10 cellular contexts compared by ENCODE assay signal in the genomic region with DNA sequence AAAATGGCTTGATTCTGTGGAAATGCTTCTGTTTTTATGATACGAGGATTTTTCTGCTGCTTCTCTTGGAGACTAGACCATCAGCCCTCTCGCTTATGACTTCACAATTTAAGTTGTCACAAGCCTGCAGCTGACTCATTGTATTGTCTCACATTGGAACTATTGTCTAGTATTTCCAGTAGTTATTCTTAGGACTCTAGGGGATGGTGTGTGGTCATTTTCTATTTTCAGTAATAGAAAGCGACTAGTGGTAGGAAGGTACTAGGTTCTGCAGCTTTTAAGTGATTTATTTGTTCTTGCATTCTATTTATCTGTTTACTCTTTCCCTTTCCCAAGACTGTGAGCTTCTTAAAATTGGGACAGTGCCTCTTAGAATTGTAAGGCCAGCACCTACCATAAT.
A peak's percentile ranks its signal among the peaks of the same experiment; 100 is the strongest.
DNase-seq lines count a peak whose midpoint lies in the region; ATAC-seq and TF ChIP-seq lines count a peak whose summit lies in the region.
"Had no signal": no experiment of that assay in that cellular context is flagged by ENCODE, and none has a peak within 500 bp of the region (broad histone marks: within the 10 kb centered on the region; RNA-seq: fewer than 3 reads in every experiment).

No MANE protein-coding gene starts in this region.

- H3K27me3 Mint-ChIP-seq in stimulated activated naive B cell treated with anti-CD40 and anti-IgM and Interleukin-4, amounts not matched to agents 10 μg/mL and 1 μg/mL and 100 μg/mL, for 72 hours, result no peaks in the 10 kb centered on the region

- peak; percentile 86 for DNase-seq in GM04503 (ENCODE audit: low read depth)
- DNase-seq in Panc1 (ENCODE audit: low read depth, low spot score), result peak; percentile 33
- DNase-seq in fibroblast of mammary gland (ENCODE audit: low read depth), result peak; percentile 84
- DNase-seq in putamen (ENCODE audit: low spot score), result peak; percentile 93
- DNase-seq in stimulated activated naive B cell treated with anti-CD40 and anti-IgM and Interleukin-4, amounts not matched to agents 10 μg/mL and 1 μg/mL and 100 μg/mL, for 72 hours, result no peak
- DNase-seq in NCI-H187 treated with DMSO at 0.1 percent for 48 hours (lab: John Stamatoyannopoulos, UW), result no peak
- DNase-seq: activated effector memory CD4-positive, alpha-beta T cell treated with anti-CD3 and anti-CD28 coated beads, Interleukin-2, amount 50 U/mL, for 16 hours; NCI-H774 had no signal

- H3K27ac ChIP-seq in Panc1 (ENCODE audit: low read length), result no peak overlapping the region

- H3K4me3 Mint-ChIP-seq in stimulated activated naive B cell treated with anti-CD40 and anti-IgM and Interleukin-4, amounts not matched to agents 10 μg/mL and 1 μg/mL and 100 μg/mL, for 72 hours, result no peak overlapping the region

- no peak for TF ChIP-seq CTCF in Panc1 (IDR thresholded peaks at IDR 0.05)
- peak; percentile 1 for TF ChIP-seq CTCF in fibroblast of mammary gland (conservative IDR thresholded peaks at IDR 0.05; ENCODE audit: control insufficient read depth, insufficient read depth, low read depth, low read length)

- no peaks in the 10 kb centered on the region for H3K9me3 ChIP-seq in Panc1 (ENCODE audit: control insufficient read depth, insufficient read depth, low read depth, low read length)

- CTCF ChIA-PET in Panc1 (lab: Charles Lee), result no interaction called here

- no peaks in the 10 kb centered on the region for H3K4me1 ChIP-seq in Panc1 (ENCODE audit: control insufficient read depth, insufficient read depth, low read length)

- H3K4me3 ChIP-seq in Panc1 (ENCODE audit: low read depth in 2 of 2, low read length in 2 of 2) (no peak overlapping the region), fibroblast of mammary gland (ENCODE audit: control insufficient read depth, low read depth, low read length) (no peak overlapping the region)

- H3K27ac Mint-ChIP-seq in stimulated activated naive B cell treated with anti-CD40 and anti-IgM and Interleukin-4, amounts not matched to agents 10 μg/mL and 1 μg/mL and 100 μg/mL, for 72 hours, result no peak overlapping the region

- ATAC-seq in Panc1 (no peak), HG03354 (IDR thresholded peaks at IDR 0.05; ENCODE audit: poor library complexity, severe bottlenecking, unreplicated experiment) (no peak), GM18511 (IDR thresholded peaks at IDR 0.05; ENCODE audit: unreplicated experiment) (no peak)
- ATAC-seq in stimulated activated naive B cell treated with anti-CD40 and anti-IgM and Interleukin-4, amounts not matched to agents 10 μg/mL and 1 μg/mL and 100 μg/mL, for 72 hours (replicated peaks), result no peak

- peaks cover 0 to 3% of the 10 kb centered on the region in 2 donors for H3K4me1 Mint-ChIP-seq in stimulated activated naive B cell treated with anti-CD40 and anti-IgM and Interleukin-4, amounts not matched to agents 10 μg/mL and 1 μg/mL and 100 μg/mL, for 72 hours

- H3K36me3 ChIP-seq in Panc1 (ENCODE audit: control insufficient read depth, insufficient read depth, low read length), result peaks cover 22% of the 10 kb centered on the region

- in situ Hi-C loops in Panc1 (cut with HindIII; ENCODE audit: low pct_unique_long_range_greater_than_20kb, low sequenced_read_pairs), result no loop called here

- H3K9me3 Mint-ChIP-seq in stimulated activated naive B cell treated with anti-CD40 and anti-IgM and Interleukin-4, amounts not matched to agents 10 μg/mL and 1 μg/mL and 100 μg/mL, for 72 hours, result no peaks in the 10 kb centered on the region

- no peaks in the 10 kb centered on the region for H3K27me3 ChIP-seq in Panc1 (ENCODE audit: control insufficient read depth, insufficient read depth, low read length)

- no TSS peak for BruUV-seq in Panc1 (replicated peaks; lab: Mats Ljungman, UMichigan)

- POLR2A ChIA-PET in Panc1 (lab: Charles Lee), result no interaction called here

- H3K36me3 Mint-ChIP-seq in stimulated activated naive B cell treated with anti-CD40 and anti-IgM and Interleukin-4, amounts not matched to agents 10 μg/mL and 1 μg/mL and 100 μg/mL, for 72 hours, result peaks cover 47 to 68% of the 10 kb centered on the region in 2 donors

- intact Hi-C loops in Panc1 (cut with micrococcal nuclease; ENCODE audit: unreplicated experiment), result no loop called here

Comparison
In these comparisons a context has a peak if more than half of its experiments do, and no peak if none do; other contexts are left out.
1. DNase-seq: peak in GM04503 (single experiment), Panc1 (single experiment), fibroblast of mammary gland (single experiment) and putamen (single experiment); none in stimulated activated naive B cell treated with anti-CD40 and anti-IgM and Interleukin-4, amounts not matched to agents 10 μg/mL and 1 μg/mL and 100 μg/mL, for 72 hours (single experiment) and NCI-H187 treated with DMSO at 0.1 percent for 48 hours (single experiment).